8 cellular contexts compared by ENCODE assay signal in the genomic region with DNA sequence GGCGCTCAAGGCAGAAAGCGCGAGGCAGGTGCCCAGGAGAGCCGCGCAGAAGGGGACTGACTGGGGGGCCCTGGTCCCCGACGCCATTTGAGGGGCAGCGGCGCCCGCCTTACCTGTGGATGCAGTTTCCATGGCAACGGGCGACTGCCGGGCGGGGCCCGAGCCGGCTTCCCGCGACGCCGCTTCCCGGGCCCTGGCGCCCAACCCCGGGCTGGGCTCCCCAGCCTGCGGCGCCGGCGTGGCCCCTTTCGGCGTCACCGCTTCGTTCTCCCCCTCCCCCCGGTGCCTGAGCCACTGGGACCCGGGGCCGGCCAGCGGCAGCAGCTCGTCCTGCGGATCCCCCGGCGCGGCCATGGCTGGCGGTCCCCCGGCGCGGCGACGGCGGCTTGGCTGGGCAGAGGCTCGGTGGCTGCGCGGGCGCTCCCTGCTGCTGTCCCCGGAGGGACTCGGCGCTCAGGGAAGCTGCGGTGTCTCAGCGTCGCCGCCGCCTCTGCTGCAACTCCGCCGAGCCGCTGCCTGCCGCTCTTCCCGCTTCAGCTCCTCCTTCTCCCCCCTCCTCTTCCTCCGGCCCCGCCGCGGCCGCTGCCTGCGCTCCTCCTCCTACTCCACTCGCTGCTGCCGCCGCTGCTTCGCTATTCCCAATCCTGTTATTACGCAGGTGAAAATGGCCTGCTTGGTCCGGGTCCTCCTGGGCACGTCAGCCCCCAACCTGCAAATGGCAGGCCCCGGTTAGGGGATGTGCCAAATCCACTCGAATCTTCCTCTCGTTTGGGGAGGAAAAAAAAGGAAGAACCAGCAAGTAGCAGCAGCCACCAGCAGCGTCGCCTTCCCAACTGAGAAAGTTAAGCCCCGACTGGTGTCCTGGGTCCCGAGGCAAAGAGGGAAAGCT. TPM values are rescaled to one million over a fixed set of nuclear protein-coding genes. Genes with fewer than 3 reads are reported as not detected.
DNase-seq lines count a peak whose midpoint lies in the region; ATAC-seq, FAIRE-seq and TF ChIP-seq lines count a peak whose summit lies in the region.

TSS of gene RTN1 (minus strand) at position 500 of the 889 bp plus-strand sequence. CDS start at position 354, 146 bp downstream.

- H3K36me3 Mint-ChIP-seq in central memory CD8-positive, alpha-beta T cell (ENCODE audit: insufficient read depth): no peaks in the 10 kb centered on the region

- H3K4me1 ChIP-seq in SJSA1 (replicated peaks) (peaks cover 10% of the 10 kb centered on the region), kidney (ENCODE audit: control insufficient read depth in 1 of 2, insufficient read depth in 1 of 2, low read depth in 1 of 2, low read length in 2 of 2) (peaks cover 0 to 4% of the 10 kb centered on the region in 2 donors)

- H3K36me3 ChIP-seq in MG63 (no peaks in the 10 kb centered on the region), SJSA1 (no peaks in the 10 kb centered on the region), kidney (ENCODE audit: control insufficient read depth in 1 of 2, insufficient read depth in 2 of 2, low read length in 2 of 2) (no peaks in the 10 kb centered on the region)

- H3K4me1 Mint-ChIP-seq in central memory CD8-positive, alpha-beta T cell: peaks cover 6% of the 10 kb centered on the region

- H3K27ac Mint-ChIP-seq in central memory CD8-positive, alpha-beta T cell (ENCODE audit: low read depth): no peak within 1 kb of the TSS

- no peak within 1 kb of the TSS for H3K27ac ChIP-seq in SJSA1
- H3K27ac ChIP-seq in kidney (ENCODE audit: low read depth in 2 of 2, low read length in 2 of 2): no peak within 1 kb of the TSS
- peak within 1 kb of the TSS in 14 of 21 experiments; percentile 8 to 72 (median 45) for H3K27ac ChIP-seq in skin epidermis

- peak; percentile 18 for DNase-seq in D721Med (ENCODE audit: insufficient read length, low spot score)
- peak; percentile 59 for DNase-seq in MG63
- DNase-seq in SJSA1 (ENCODE audit: low read depth in 1 of 2, low spot score in 2 of 2): peak; percentile 33 to 48
- DNase-seq in central memory CD8-positive, alpha-beta T cell (ENCODE audit: low spot score in 2 of 2): no peak
- peak; percentile 88 for DNase-seq in kidney
- DNase-seq in NCI-H1417 treated with DMSO at 0.1 percent for 48 hours (lab: John Stamatoyannopoulos, UW): no peak

- FAIRE-seq in D721Med (lab: Jason Lieb, UNC) (no peak), kidney (lab: Jason Lieb, UNC) (no peak)

- H3K4me3 ChIP-seq in MG63: peak within 1 kb of the TSS; percentile 53
- peak within 1 kb of the TSS; percentile 39 for H3K4me3 ChIP-seq in SJSA1
- peak within 1 kb of the TSS; percentile 49 to 66 for H3K4me3 ChIP-seq in kidney (ENCODE audit: low read length in 2 of 2)
- H3K4me3 ChIP-seq in skin epidermis: peak within 1 kb of the TSS; percentile 42 to 58 (median 47)

- TF ChIP-seq CTCF in D721Med (IDR thresholded peaks at IDR 0.05; ENCODE audit: insufficient read depth, missing control alignments): no peak
- no peak for TF ChIP-seq CTCF in kidney (IDR thresholded peaks at IDR 0.05; ENCODE audit: borderline replicate concordance, extremely low read depth, insufficient read depth)

- intact Hi-C loops in kidney (cut with DNase I): no loop called here

- H3K27me3 ChIP-seq in MG63: no peaks in the 10 kb centered on the region
- H3K27me3 ChIP-seq in SJSA1 (replicated peaks): peaks cover 37% of the 10 kb centered on the region

- ATAC-seq in GM21515 (IDR thresholded peaks at IDR 0.05; ENCODE audit: unreplicated experiment): peak; percentile 72
- peak; percentile 14 for ATAC-seq in central memory CD8-positive, alpha-beta T cell (replicated peaks; ENCODE audit: extremely low read depth, poor library complexity, severe bottlenecking)

- H3K9me3 ChIP-seq in MG63 (no peaks in the 10 kb centered on the region), SJSA1 (replicated peaks) (no peaks in the 10 kb centered on the region), kidney (ENCODE audit: control insufficient read depth in 1 of 2, low read length in 2 of 2) (no peaks in the 10 kb centered on the region)

- H3K9me3 Mint-ChIP-seq in central memory CD8-positive, alpha-beta T cell: peaks cover 6% of the 10 kb centered on the region

- H3K27me3 Mint-ChIP-seq in central memory CD8-positive, alpha-beta T cell: peaks cover 55% of the 10 kb centered on the region

- peak within 1 kb of the TSS in 1 of 2 donors; percentile 26 for H3K9ac ChIP-seq in kidney (ENCODE audit: low read length in 2 of 2)

- H3K4me3 Mint-ChIP-seq in central memory CD8-positive, alpha-beta T cell: peak within 1 kb of the TSS; percentile 77

RNA-seq across cellular contexts. Expression of gene RTN1, which starts in this region (rescaled TPM):
- total RNA-seq in MG63 (2014; rRNA removed; shearing (Covaris generic); ENCODE audit: low replicate concordance): 1.4 and 2.8 TPM in 2 replicates
- 0.18 TPM in 1 of 2 replicates, not detected in the other for total RNA-seq in SJSA1 (2014; rRNA removed; shearing (Covaris generic))
- total RNA-seq in kidney: 5.1 TPM
- 4.5 TPM for polyA plus RNA-seq in kidney (ENCODE audit: insufficient read depth, low read depth, low replicate concordance)

Comparison
In these comparisons a context has a peak if more than half of its experiments do, and no peak if none do; other contexts are left out.
1. Peak in DNase-seq and H3K4me3 ChIP-seq in SJSA1; RNA of the gene not detected or under 1 TPM.
2. DNase-seq: peak in D721Med (single experiment), MG63 (single experiment) and kidney (single experiment); none in central memory CD8-positive, alpha-beta T cell (0 of 2) and NCI-H1417 treated with DMSO at 0.1 percent for 48 hours (single experiment).
3. H3K27ac ChIP-seq: peak in skin epidermis (14 of 21); none in SJSA1 (single experiment) and kidney (0 of 2).
4. Peak in every context shown above with its lines, with median percentiles within 50 percentile points of each other: H3K4me3 ChIP-seq.